Comparison of ENCODE assay signal across 9 cellular contexts in genomic region chr10:15096661-15097010, GRCh38. TPM values are rescaled to one million over a fixed set of nuclear protein-coding genes. Genes with fewer than 3 reads are reported as not detected.
A peak's percentile ranks its signal among the peaks of the same experiment; 100 is the strongest.
DNase-seq lines count a peak whose midpoint lies in the region; ATAC-seq and TF ChIP-seq lines count a peak whose summit lies in the region.
"Had no signal": no experiment of that assay in that cellular context is flagged by ENCODE, and none has a peak within 500 bp of the region (broad histone marks: within the 10 kb centered on the region; RNA-seq: fewer than 3 reads in every experiment).

No MANE protein-coding gene starts in this region.

- intact Hi-C loops in HCT116 (cut with micrococcal nuclease) (no loop called here), gastrocnemius medialis (cut with DNase I; ENCODE audit: low total_unique reads) (loop anchor here (1.0 to 5.0 kb wide), 5 partner anchors 73 to 492 kb away; partner anchors contain the start of genes CDNF, HSPA14, MEIG1 and MSANTD7)

- H3K79me2 ChIP-seq in DND-41 (ENCODE audit: insufficient read depth, low read length), result peaks cover 43% of the 10 kb centered on the region
- peaks cover 44% of the 10 kb centered on the region for H3K79me2 ChIP-seq in HCT116 (ENCODE audit: insufficient read depth, low read length)

- H3K4me1 ChIP-seq in DND-41 (ENCODE audit: insufficient read depth, low read length), result peaks cover 31% of the 10 kb centered on the region
- H3K4me1 ChIP-seq in HCT116 (ENCODE audit: control insufficient read depth in 1 of 2, insufficient read depth in 2 of 2, low read length in 2 of 2), result peaks cover 8 to 22% of the 10 kb centered on the region in 2 experiments
- peaks cover 14% of the 10 kb centered on the region for H3K4me1 ChIP-seq in SJSA1 (replicated peaks)
- peaks cover 18 to 20% of the 10 kb centered on the region in 2 donors for H3K4me1 ChIP-seq in gastrocnemius medialis

- RAD21 ChIA-PET in HCT116 (lab: Charles Lee; ENCODE audit: low non-redundant PET in 1 of 2, low total read pairs in 2 of 2, uncharacterized antibody in 2 of 2, unreplicated experiment in 2 of 2), result no interaction called here

- CTCF ChIA-PET in HCT116 (lab: Charles Lee), result no interaction called here

- H3K4me3 ChIP-seq in DND-41 (ENCODE audit: low read depth in 1 of 2, low read length in 2 of 2) (peak overlapping the region; percentile 57 to 70; a peak in 3 of 4 replicates), HCT116 (replicated peaks in 1 of 2; ENCODE audit: low read depth in 1 of 2, low read length in 2 of 2) (peak overlapping the region; percentile 80 to 82), SJSA1 (peak overlapping the region; percentile 91), foreskin fibroblast (ENCODE audit: low read depth in 1 of 2, low read length in 2 of 2) (peak overlapping the region; percentile 86 to 94), gastrocnemius medialis (peak overlapping the region; percentile 74 to 92 (median 84))

- H3K9me2 ChIP-seq in HCT116 (ENCODE audit: insufficient read depth), result no peaks in the 10 kb centered on the region

- H3K27ac ChIP-seq in DND-41 (ENCODE audit: low read length) (peak overlapping the region; percentile 89; the same call in 1 of the 2 replicates), HCT116 (ENCODE audit: low read depth, low read length) (peak overlapping the region; percentile 98), SJSA1 (peak overlapping the region; percentile 89; the same call in 1 of the 2 replicates), gastrocnemius medialis (peak overlapping the region; percentile 88 to 98 (median 93))

- TF ChIP-seq POLR2A in HCT116 (IDR thresholded peaks at IDR 0.05; ENCODE audit: borderline replicate concordance, extremely low read depth, insufficient read depth, insufficient read length), result no peak
- TF ChIP-seq POLR2A in gastrocnemius medialis (IDR thresholded peaks at IDR 0.05), result no peak

- TF ChIP-seq RAD21 in HCT116 (IDR thresholded peaks at IDR 0.05; ENCODE audit: low read depth), result no peak

- H3K4me2 ChIP-seq in DND-41 (ENCODE audit: insufficient read depth, low read length), result peak overlapping the region; percentile 90
- peak overlapping the region; percentile 87 for H3K4me2 ChIP-seq in HCT116 (ENCODE audit: low read length)

- BruUV-seq in HCT116 (replicated peaks; lab: Mats Ljungman, UMichigan), result TSS peak; percentile 61

- peak; percentile 45 for ATAC-seq in DND-41 (ENCODE audit: insufficient read depth, low read depth)
- no peak for ATAC-seq in HCT116
- ATAC-seq in gastrocnemius medialis, result no peak

- in situ Hi-C loops in gastrocnemius medialis (cut with MboI; ENCODE audit: low sequenced_read_pairs in 4 of 4), result loop anchor here in 2 of 4 donors (10.0 to 25.0 kb wide), 2 partner anchors 252 to 259 kb away; partner anchors contain the start of genes CDNF (in 1 of the 2), HSPA14 (in 1 of the 2) and MSANTD7 (in 1 of the 2)

- H3K27me3 ChIP-seq in DND-41 (ENCODE audit: insufficient read depth, low read length, poor library complexity) (no peaks in the 10 kb centered on the region), HCT116 (ENCODE audit: insufficient read depth, low read length) (no peaks in the 10 kb centered on the region), SJSA1 (replicated peaks) (no peaks in the 10 kb centered on the region), gastrocnemius medialis (no peaks in the 10 kb centered on the region)

- no peak for TF ChIP-seq CTCF in DND-41 (IDR thresholded peaks at IDR 0.05; ENCODE audit: borderline replicate concordance, extremely low read depth, low read length, poor library complexity, severe bottlenecking)
- no peak for TF ChIP-seq CTCF in HCT116 (IDR thresholded peaks at IDR 0.05 in 2 of 3, conservative IDR thresholded peaks at IDR 0.05 in 1 of 3; ENCODE audit: borderline replicate concordance in 1 of 3, insufficient read depth in 1 of 3, low read depth in 2 of 3, low read length in 2 of 3)
- no peak for TF ChIP-seq CTCF in foreskin fibroblast (IDR thresholded peaks at IDR 0.05; ENCODE audit: low read depth, low read length)
- no peak for TF ChIP-seq CTCF in gastrocnemius medialis (IDR thresholded peaks at IDR 0.05 in 4 of 5, conservative IDR thresholded peaks at IDR 0.05 in 1 of 5)

- H4K20me1 ChIP-seq in DND-41 (ENCODE audit: insufficient read depth, low read length), result peaks cover 10% of the 10 kb centered on the region
- no peaks in the 10 kb centered on the region for H4K20me1 ChIP-seq in HCT116 (ENCODE audit: insufficient read depth)

- POLR2A ChIA-PET in HCT116 (lab: Charles Lee), result no interaction called here

- H3K36me3 ChIP-seq in DND-41 (ENCODE audit: insufficient read depth, low read length) (peaks cover 15% of the 10 kb centered on the region), HCT116 (ENCODE audit: control insufficient read depth in 1 of 2, insufficient read depth in 2 of 2, low read length in 2 of 2) (no peaks in the 10 kb centered on the region; a peak in 1 of 4 replicates), SJSA1 (peaks cover 19% of the 10 kb centered on the region), gastrocnemius medialis (no peaks in the 10 kb centered on the region)

- H2AFZ ChIP-seq in DND-41 (ENCODE audit: low read depth, low read length) (peak overlapping the region; percentile 88), HCT116 (ENCODE audit: low read depth, low read length, poor library complexity, severe bottlenecking) (peak overlapping the region; percentile 74)

- H3K9ac ChIP-seq in DND-41 (ENCODE audit: low read depth, low read length) (peak overlapping the region; percentile 75), HCT116 (ENCODE audit: low read length) (peak overlapping the region; percentile 90)

- no peak for DNase-seq in DND-41
- DNase-seq in HCT116 (ENCODE audit: low read depth, low spot score), result no peak
- no peak for DNase-seq in SJSA1 (ENCODE audit: low read depth in 1 of 2, low spot score in 2 of 2)
- DNase-seq in foreskin fibroblast, result no peak
- no peak for DNase-seq in gastrocnemius medialis
- DNase-seq in amniotic stem cell (lab: John Stamatoyannopoulos, UW), result no peak
- no peak for DNase-seq in NCI-H2196 treated with DMSO at 0.1 percent for 48 hours (lab: John Stamatoyannopoulos, UW; ENCODE audit: unreplicated experiment)
- DNase-seq in NCI-H128 (lab: John Stamatoyannopoulos, UW; ENCODE audit: unreplicated experiment), result no peak

- no peaks in the 10 kb centered on the region for H3K9me3 ChIP-seq in DND-41 (ENCODE audit: insufficient read depth, low read length, severe bottlenecking)
- no peaks in the 10 kb centered on the region for H3K9me3 ChIP-seq in HCT116 (ENCODE audit: control insufficient read depth in 1 of 2, insufficient read depth in 1 of 2, low read depth in 1 of 2, low read length in 2 of 2)
- H3K9me3 ChIP-seq in SJSA1 (replicated peaks), result no peaks in the 10 kb centered on the region
- no peaks in the 10 kb centered on the region for H3K9me3 ChIP-seq in gastrocnemius medialis

TF ChIP-seq in HCT116, 20 proteins besides CTCF, POLR2A, EP300 and RAD21:
- TF ChIP-seq EZH2 (IDR thresholded peaks at IDR 0.05), result no peak

RNA-seq across cellular contexts. Expression of gene RPP38, which starts 0.5 kb away (rescaled TPM):
- 23.3 TPM for total RNA-seq in HCT116 (2021; ENCODE audit: unreplicated experiment)
- 19.2 and 23.5 TPM in 2 replicates for polyA plus RNA-seq in HCT116 (2012)
- total RNA-seq in SJSA1 (2014; rRNA removed; shearing (Covaris generic)), result 2.8 and 13.9 TPM in 2 replicates
- total RNA-seq in gastrocnemius medialis, result 10 to 100 TPM in 3 of 4 donors, 1 to 10 TPM in 1; 8.9 to 17.2 (median 12.8) TPM

RNA-seq across cellular contexts. Expression of gene ACBD7, which starts 8.1 kb away (rescaled TPM):
- 3.3 TPM for total RNA-seq in HCT116 (2021; ENCODE audit: unreplicated experiment)
- polyA plus RNA-seq in HCT116 (2012), result 1.5 and 2.5 TPM in 2 replicates
- 7.3 and 9.1 TPM in 2 replicates for total RNA-seq in SJSA1 (2014; rRNA removed; shearing (Covaris generic))
- total RNA-seq in gastrocnemius medialis, result not detected

RNA-seq across cellular contexts. Expression of gene OLAH, which starts 52.9 kb away (rescaled TPM):
- not detected for total RNA-seq in HCT116 (2021; ENCODE audit: unreplicated experiment)
- polyA plus RNA-seq in HCT116 (2012), result 0.35 and 0.43 TPM in 2 replicates
- total RNA-seq in SJSA1 (2014; rRNA removed; shearing (Covaris generic)), result 1.4 and 2.1 TPM in 2 replicates
- total RNA-seq in gastrocnemius medialis, result under 1 TPM in 2 of 4 donors, not detected in 2; 0.29 to 0.69 TPM
- total RNA-seq: RPMI7951 had no signal
